Comparison of ENCODE assay signal across 25 cellular contexts in genomic region chr20:7710440-7710839, GRCh38.
A peak's percentile ranks its signal among the peaks of the same experiment; 100 is the strongest.
DNase-seq lines count a peak whose midpoint lies in the region; ATAC-seq, FAIRE-seq and TF ChIP-seq lines count a peak whose summit lies in the region.
"Had no signal": no experiment of that assay in that cellular context is flagged by ENCODE, and none has a peak within 500 bp of the region (broad histone marks: within the 10 kb centered on the region; RNA-seq: fewer than 3 reads in every experiment).

No MANE protein-coding gene starts in this region.

- no peaks in the 10 kb centered on the region for H3K79me2 ChIP-seq in DND-41 (ENCODE audit: insufficient read depth, low read length)

- no peak for FAIRE-seq in A549 (lab: Jason Lieb, UNC)
- FAIRE-seq: GM12892, GM18507, H1, HepG2, RCC 7860 had no signal

- TF ChIP-seq CTCF in A549 (IDR thresholded peaks at IDR 0.05) (no peak), DND-41 (IDR thresholded peaks at IDR 0.05; ENCODE audit: borderline replicate concordance, extremely low read depth, low read length, poor library complexity, severe bottlenecking) (no peak), cardiac fibroblast (IDR thresholded peaks at IDR 0.05; ENCODE audit: low read depth, low read length) (no peak)

- no peak for TF ChIP-seq POLR2A in A549 (IDR thresholded peaks at IDR 0.05; ENCODE audit: low read length)

- H3K9ac ChIP-seq in DND-41 (ENCODE audit: low read depth, low read length) = no peak overlapping the region
- H3K9ac ChIP-seq: BLaER1 treated with 17β-estradiol and CSF1 and Interleukin-3, amounts not matched to agents 10 nM and 100 nM; SK-N-SH had no signal

- H3K27ac ChIP-seq in A549 (peak overlapping the region in 1 of 2 experiments; percentile 56; a peak in 4 of 6 replicates), DND-41 (ENCODE audit: low read length) (no peak overlapping the region)
- H3K27ac ChIP-seq: BLaER1 treated with 17β-estradiol and CSF1 and Interleukin-3, amounts not matched to agents 10 nM and 100 nM had no signal

- H3K9me3 ChIP-seq in A549 (peaks cover 5% of the 10 kb centered on the region; the same call in 1 of the 3 replicates), DND-41 (ENCODE audit: insufficient read depth, low read length, severe bottlenecking) (no peaks in the 10 kb centered on the region)
- H3K9me3 ChIP-seq: SK-N-SH had no signal

- CTCF ChIA-PET in A549 (lab: Yijun Ruan, JAX) = interaction anchor here (1.4 kb wide), 1 partner anchor 10 kb away, joined by 3 read pairs; no protein-coding TSS in a partner anchor

- H3K4me3 ChIP-seq in A549 = no peak overlapping the region
- H3K4me3 ChIP-seq in DND-41 (ENCODE audit: low read depth in 1 of 2, low read length in 2 of 2) = no peak overlapping the region
- no peak overlapping the region for H3K4me3 ChIP-seq in cardiac fibroblast (replicated peaks in 1 of 2; ENCODE audit: low read depth in 2 of 2, low read length in 2 of 2)
- H3K4me3 ChIP-seq: BLaER1 treated with 17β-estradiol and CSF1 and Interleukin-3, amounts not matched to agents 10 nM and 100 nM; MG63 had no signal

- H3K4me1 ChIP-seq in A549 = peaks cover 21% of the 10 kb centered on the region
- no peaks in the 10 kb centered on the region for H3K4me1 ChIP-seq in DND-41 (ENCODE audit: insufficient read depth, low read length)

- H3K4me2 ChIP-seq in A549 (peak overlapping the region; percentile 19), DND-41 (ENCODE audit: insufficient read depth, low read length) (no peak overlapping the region)
- H3K4me2 ChIP-seq: BLaER1 treated with 17β-estradiol and CSF1 and Interleukin-3, amounts not matched to agents 10 nM and 100 nM; SK-N-SH had no signal

- no peaks in the 10 kb centered on the region for H4K20me1 ChIP-seq in DND-41 (ENCODE audit: insufficient read depth, low read length)
- H4K20me1 ChIP-seq: BLaER1 treated with 17β-estradiol and CSF1 and Interleukin-3, amounts not matched to agents 10 nM and 100 nM had no signal

- WGBS in A549 (ENCODE audit: missing lambda C conversion rate) = 3% methylated on average over 8 of the region's 8 CpGs

- no peaks in the 10 kb centered on the region for H3K36me3 ChIP-seq in DND-41 (ENCODE audit: insufficient read depth, low read length)
- H3K36me3 ChIP-seq: BLaER1 treated with 17β-estradiol and CSF1 and Interleukin-3, amounts not matched to agents 10 nM and 100 nM; MG63 had no signal

- peak in 1 of 2 experiments; percentile 77 for DNase-seq in A549 (ENCODE audit: low read depth in 1 of 2, low spot score in 1 of 2)
- peak; percentile 15 for DNase-seq in DND-41
- peak; percentile 29 for DNase-seq in RPMI7951 (ENCODE audit: low read depth)
- peak; percentile 13 to 38 for DNase-seq in cardiac fibroblast (ENCODE audit: low read depth in 2 of 2)
- DNase-seq in cerebellum (ENCODE audit: low spot score) = no peak
- DNase-seq in retina = no peak
- no peak for DNase-seq in NCI-H69 (lab: John Stamatoyannopoulos, UW)
- DNase-seq: Calu3; CD8-positive, alpha-beta T cell; MG63; NCI-H1048; NCI-H146; NCI-H2081 treated with DMSO at 0.1 percent for 48 hours; NCI-H226; NCI-H526 treated with DMSO at 0.1 percent for 48 hours; Right ventricle myocardium superior; SK-N-SH; T-cell had no signal

- TF ChIP-seq EP300 in A549 (IDR thresholded peaks at IDR 0.05) = peak; percentile 63 to 74; a peak in 3 of 5 replicates

- POLR2A ChIA-PET in A549 (lab: Yijun Ruan, JAX) = no interaction called here

- peak; percentile 59 to 67; a peak in 3 of 6 replicates for ATAC-seq in A549
- ATAC-seq in DND-41 (ENCODE audit: insufficient read depth, low read depth) = no peak
- no peak for ATAC-seq in HG02981 (IDR thresholded peaks at IDR 0.05; ENCODE audit: unreplicated experiment)
- ATAC-seq: CD8-positive, alpha-beta T cell; HepG2; T-cell had no signal

- peaks cover 16% of the 10 kb centered on the region for H3K27me3 ChIP-seq in DND-41 (ENCODE audit: insufficient read depth, low read length, poor library complexity)
- H3K27me3 ChIP-seq: BLaER1 treated with 17β-estradiol and CSF1 and Interleukin-3, amounts not matched to agents 10 nM and 100 nM; MG63 had no signal

- H2AFZ ChIP-seq in DND-41 (ENCODE audit: low read depth, low read length) = no peak overlapping the region

- TF ChIP-seq RAD21 in A549 (conservative IDR thresholded peaks at IDR 0.05 in 1 of 2, IDR thresholded peaks at IDR 0.05 in 1 of 2) = no peak; a peak in 1 of 5 replicates

TF ChIP-seq in A549, 52 proteins besides CTCF, POLR2A, EP300 and RAD21:
- TF ChIP-seq CBX8 (IDR thresholded peaks at IDR 0.05) (no peak), JUNB (IDR thresholded peaks at IDR 0.05) (peak; percentile 60; the same call in 1 of the 2 replicates), ZNF302 (CRISPR knock-in tag; IDR thresholded peaks at IDR 0.05) (no peak), REST (IDR thresholded peaks at IDR 0.05) (no peak), GATA3 (IDR thresholded peaks at IDR 0.05; ENCODE audit: borderline replicate concordance) (peak; percentile 75), CHD2 (IDR thresholded peaks at IDR 0.05; ENCODE audit: low read length, partially characterized antibody) (no peak), FOSL2 (IDR thresholded peaks at IDR 0.05) (no peak), FOSL2 (CRISPR knock-in tag; IDR thresholded peaks at IDR 0.05) (peak; percentile 54), JUN (IDR thresholded peaks at IDR 0.05) (peak in 1 of 2 experiments; percentile 40; a peak in 1 of 5 replicates), HES2 (IDR thresholded peaks at IDR 0.05) (no peak), HMGXB4 (CRISPR knock-in tag; IDR thresholded peaks at IDR 0.05; ENCODE audit: borderline replicate concordance) (no peak), FOXS1 (CRISPR knock-in tag; IDR thresholded peaks at IDR 0.05) (0 out of 2 replicates have a peak, but pooled peaks have one; percentile 34)

Comparison
In these comparisons a context has a peak if more than half of its experiments do, and no peak if none do; other contexts are left out.
1. ATAC-seq: peak in A549 (2 of 2); none in DND-41 (single experiment) and HG02981 (single experiment).
2. DNase-seq: peak in DND-41 (single experiment), RPMI7951 (single experiment) and cardiac fibroblast (2 of 2); none in cerebellum (single experiment), retina (single experiment) and NCI-H69 (single experiment).